8 cellular contexts compared by ENCODE assay signal in genomic region chr6:72748759-72749158, GRCh38.
DNase-seq lines count a peak whose midpoint lies in the region; ATAC-seq and TF ChIP-seq lines count a peak whose summit lies in the region.

No MANE protein-coding gene starts in this region.

- no peak overlapping the region for H3K4me3 ChIP-seq in fibroblast of the aortic adventitia (ENCODE audit: low read depth, low read length)
- no peak overlapping the region for H3K4me3 ChIP-seq in Karpas-422 (ENCODE audit: low read length)
- no peak overlapping the region for H3K4me3 ChIP-seq in vagina

- no peak overlapping the region for H2AFZ ChIP-seq in Karpas-422 (ENCODE audit: low read length)

- no peaks in the 10 kb centered on the region for H3K9me3 ChIP-seq in Karpas-422 (ENCODE audit: low read length)
- no peaks in the 10 kb centered on the region for H3K9me3 ChIP-seq in vagina

- peaks cover 33% of the 10 kb centered on the region for H3K79me2 ChIP-seq in Karpas-422 (ENCODE audit: low read length)

- H3K36me3 ChIP-seq in Karpas-422 (ENCODE audit: insufficient read depth, low read length) (0 out of 2 replicates have a peak, but pooled peaks cover 5% of the 10 kb centered on the region), vagina (no peaks in the 10 kb centered on the region)

- ATAC-seq in GM21447 (IDR thresholded peaks at IDR 0.05; ENCODE audit: unreplicated experiment) (peak; percentile 80), HG03095 (IDR thresholded peaks at IDR 0.05; ENCODE audit: unreplicated experiment) (no peak)

- no peak overlapping the region for H3K4me2 ChIP-seq in Karpas-422 (ENCODE audit: low read depth, low read length, poor library complexity, severe bottlenecking)

- TF ChIP-seq POLR2A in vagina (IDR thresholded peaks at IDR 0.05), result no peak

- DNase-seq in AG20443 (ENCODE audit: low spot score) (peak; percentile 76), NCI-H446 treated with DMSO at 0.1 percent for 48 hours (lab: John Stamatoyannopoulos, UW) (peak; percentile 70), fibroblast of the aortic adventitia (ENCODE audit: low read depth) (peak; percentile 93), Karpas-422 (no peak), NCI-H510A treated with DMSO at 0.1 percent for 48 hours (lab: John Stamatoyannopoulos, UW) (no peak), vagina (ENCODE audit: extremely low spot score in 2 of 2) (no peak)

- H3K27ac ChIP-seq in Karpas-422 (ENCODE audit: low read length), result no peak overlapping the region
- H3K27ac ChIP-seq in vagina, result no peak overlapping the region

- H4K20me1 ChIP-seq in Karpas-422 (ENCODE audit: insufficient read depth, low read depth, low read length), result no peaks in the 10 kb centered on the region

- H3K27me3 ChIP-seq in Karpas-422 (ENCODE audit: low read length) (no peaks in the 10 kb centered on the region), vagina (no peaks in the 10 kb centered on the region)

- intact Hi-C loops in vagina (cut with DNase I), result no loop called here

- no peaks in the 10 kb centered on the region for H3K4me1 ChIP-seq in Karpas-422 (ENCODE audit: low read length)
- H3K4me1 ChIP-seq in vagina, result no peaks in the 10 kb centered on the region

- H3K9me2 ChIP-seq in Karpas-422 (replicated peaks; ENCODE audit: insufficient read depth, low read length), result no peaks in the 10 kb centered on the region

- H3K9ac ChIP-seq in Karpas-422 (ENCODE audit: low read length), result no peak overlapping the region

- TF ChIP-seq CTCF in fibroblast of the aortic adventitia (IDR thresholded peaks at IDR 0.05; ENCODE audit: insufficient read depth, low read length) (no peak), vagina (IDR thresholded peaks at IDR 0.05) (no peak)

Comparison
In these comparisons a context has a peak if more than half of its experiments do, and no peak if none do; other contexts are left out.
1. DNase-seq: peak in AG20443 (single experiment), NCI-H446 treated with DMSO at 0.1 percent for 48 hours (single experiment) and fibroblast of the aortic adventitia (single experiment); none in Karpas-422 (single experiment), NCI-H510A treated with DMSO at 0.1 percent for 48 hours (single experiment) and vagina (0 of 2).